In the genomic region with DNA sequence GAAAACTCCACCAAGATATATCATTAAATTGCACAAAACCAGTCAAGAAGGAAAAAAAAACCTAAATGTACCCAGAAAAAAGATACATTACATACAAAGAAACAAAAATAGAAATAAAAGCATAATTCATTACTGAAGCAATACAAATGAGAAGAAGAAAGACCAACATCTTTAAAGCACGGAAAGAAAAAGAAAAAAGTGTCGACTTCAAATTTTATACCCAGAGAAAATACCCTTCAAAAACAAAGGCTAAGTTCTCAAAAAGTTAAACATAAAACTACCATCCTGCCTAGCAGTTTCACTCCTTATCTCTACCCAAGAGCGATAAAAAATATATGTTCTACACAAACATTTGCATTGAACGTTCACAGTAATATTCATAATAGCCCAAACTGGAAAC, we compare ENCODE assay signal across 2 cellular contexts.
TF ChIP-seq lines count a peak whose summit lies in the region.

No MANE protein-coding gene starts in this region.

TF ChIP-seq in HepG2, 621 proteins besides CTCF, POLR2A, EP300 and RAD21:
- TF ChIP-seq JUND (CRISPR knock-in tag; IDR thresholded peaks at IDR 0.05) (no peak), ZFP1 (CRISPR knock-in tag; IDR thresholded peaks at IDR 0.05) (peak; percentile 95)

TF ChIP-seq in K562, 482 proteins besides CTCF, POLR2A, EP300 and RAD21:
- TF ChIP-seq TAF9B (IDR thresholded peaks at IDR 0.05; ENCODE audit: partially characterized antibody), result no peak
- TF ChIP-seq ZBTB49 (CRISPR knock-in tag; IDR thresholded peaks at IDR 0.05; ENCODE audit: borderline replicate concordance), result no peak
- TF ChIP-seq ARHGAP35 (IDR thresholded peaks at IDR 0.05; ENCODE audit: partially characterized antibody), result no peak
- no peak for TF ChIP-seq SETDB1 (IDR thresholded peaks at IDR 0.05; ENCODE audit: low read length)
- TF ChIP-seq HIVEP1 (CRISPR knock-in tag; IDR thresholded peaks at IDR 0.05), result no peak
- no peak for TF ChIP-seq BHLHE40 (IDR thresholded peaks at IDR 0.05; ENCODE audit: low read length)
- TF ChIP-seq STAT5A (IDR thresholded peaks at IDR 0.05; ENCODE audit: borderline replicate concordance, low read length), result no peak
- peak; percentile 68; the same call in 1 of the 2 replicates for TF ChIP-seq TRIM28 (IDR thresholded peaks at IDR 0.05)
- peak; percentile 89 for TF ChIP-seq ZFP1 (CRISPR knock-in tag; IDR thresholded peaks at IDR 0.05)
- TF ChIP-seq PRPF4 (IDR thresholded peaks at IDR 0.05; ENCODE audit: insufficient read depth, low read depth, low read length, poor library complexity, severe bottlenecking), result no peak
